Comparison of ENCODE assay signal across 9 cellular contexts in the genomic region with DNA sequence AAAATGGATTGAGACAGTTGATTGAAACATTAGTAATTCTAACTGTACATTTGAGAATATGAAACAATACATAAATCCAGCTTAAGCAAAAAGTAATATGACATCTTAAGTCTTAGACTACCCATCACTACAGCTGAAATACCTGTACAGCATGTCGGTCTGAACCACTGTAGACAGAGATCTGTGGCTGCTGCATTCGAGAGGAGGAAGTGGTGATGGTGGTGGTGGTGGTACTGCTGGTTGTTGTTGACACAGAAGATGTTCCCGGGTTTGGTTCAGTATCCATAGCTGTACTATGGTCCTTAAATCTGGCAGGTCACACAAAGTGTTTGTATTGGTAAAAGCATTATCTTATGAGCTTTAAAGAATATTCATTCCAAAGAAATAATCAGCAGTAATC. TPM values are rescaled to one million over a fixed set of nuclear protein-coding genes. Genes with fewer than 3 reads are reported as not detected.
DNase-seq lines count a peak whose midpoint lies in the region; ATAC-seq and TF ChIP-seq lines count a peak whose summit lies in the region.
"Had no signal": no experiment of that assay in that cellular context is flagged by ENCODE, and none has a peak within 500 bp of the region (broad histone marks: within the 10 kb centered on the region; RNA-seq: fewer than 3 reads in every experiment).

No MANE protein-coding gene starts in this region.

- H3K27ac Mint-ChIP-seq in CD4-positive, CD25-positive, alpha-beta regulatory T cell, result peak overlapping the region; percentile 44 to 76 (median 67)
- H3K27ac Mint-ChIP-seq in neural crest cell (ENCODE audit: unreplicated experiment), result no peak overlapping the region

- peak overlapping the region; percentile 79 to 99 (median 91) for H3K4me3 Mint-ChIP-seq in CD4-positive, CD25-positive, alpha-beta regulatory T cell
- peak overlapping the region; percentile 68 for H3K4me3 Mint-ChIP-seq in neural crest cell

- peaks cover 0 to 2% (median 0%) of the 10 kb centered on the region in 7 donors for H3K9me3 Mint-ChIP-seq in CD4-positive, CD25-positive, alpha-beta regulatory T cell
- no peaks in the 10 kb centered on the region for H3K9me3 Mint-ChIP-seq in neural crest cell

- peaks cover 27 to 54% (median 43%) of the 10 kb centered on the region in 4 donors for H3K4me1 Mint-ChIP-seq in CD4-positive, CD25-positive, alpha-beta regulatory T cell
- peaks cover 27% of the 10 kb centered on the region for H3K4me1 Mint-ChIP-seq in neural crest cell

- H3K4me1 ChIP-seq in CD4-positive, CD25-positive, alpha-beta regulatory T cell (ENCODE audit: control insufficient read depth, insufficient read depth, low read length, poor library complexity, severe bottlenecking), result peaks cover 67% of the 10 kb centered on the region

- peak; percentile 67 to 68 for ATAC-seq in CD4-positive, CD25-positive, alpha-beta regulatory T cell (ENCODE audit: low read depth in 2 of 2)
- peak; percentile 35 for ATAC-seq in HG02885 (IDR thresholded peaks at IDR 0.05; ENCODE audit: poor library complexity, unreplicated experiment)
- ATAC-seq in HG03045 (IDR thresholded peaks at IDR 0.05; ENCODE audit: unreplicated experiment), result no peak
- no peak for ATAC-seq in HG02840 (IDR thresholded peaks at IDR 0.05; ENCODE audit: low FRiP score, unreplicated experiment)
- ATAC-seq: left lung had no signal

- peaks cover 4% of the 10 kb centered on the region for H3K27me3 Mint-ChIP-seq in CD4-positive, CD25-positive, alpha-beta regulatory T cell
- H3K27me3 Mint-ChIP-seq in neural crest cell (ENCODE audit: low read depth), result no peaks in the 10 kb centered on the region

- no peaks in the 10 kb centered on the region for H3K27me3 ChIP-seq in CD4-positive, CD25-positive, alpha-beta regulatory T cell (ENCODE audit: control insufficient read depth, insufficient read depth, low read length)
- H3K27me3 ChIP-seq: left lung had no signal

- H3K9me3 ChIP-seq in CD4-positive, CD25-positive, alpha-beta regulatory T cell (ENCODE audit: control insufficient read depth in 2 of 2, low read length in 2 of 2), result no peaks in the 10 kb centered on the region
- H3K9me3 ChIP-seq: left lung had no signal

- H3K36me3 ChIP-seq in CD4-positive, CD25-positive, alpha-beta regulatory T cell (ENCODE audit: control insufficient read depth, insufficient read depth, low read length), result peaks cover 40% of the 10 kb centered on the region

- peak overlapping the region; percentile 98 for H3K27ac ChIP-seq in CD4-positive, CD25-positive, alpha-beta regulatory T cell (ENCODE audit: insufficient read depth, low read length, poor library complexity, severe bottlenecking)

- peaks cover 33% of the 10 kb centered on the region for H3K36me3 Mint-ChIP-seq in CD4-positive, CD25-positive, alpha-beta regulatory T cell
- peaks cover 16% of the 10 kb centered on the region for H3K36me3 Mint-ChIP-seq in neural crest cell (ENCODE audit: low read depth)

- no peak for TF ChIP-seq CTCF in neural crest cell (conservative IDR thresholded peaks at IDR 0.05)

- H3K4me3 ChIP-seq in CD4-positive, CD25-positive, alpha-beta regulatory T cell (ENCODE audit: low read depth, low read length), result peak overlapping the region; percentile 96

- peak; percentile 34 to 86 (median 71) for DNase-seq in CD4-positive, CD25-positive, alpha-beta regulatory T cell
- DNase-seq in activated T-cell treated with anti-CD3 and anti-CD28 coated beads, Interleukin-2, amount 50 U/mL, for 1 hour, result peak; percentile 31
- DNase-seq in neural crest cell (ENCODE audit: low read depth, low spot score) (no peak), RKO (ENCODE audit: low spot score) (no peak), OCI-M2 (lab: John Stamatoyannopoulos, UW; ENCODE audit: unreplicated experiment) (no peak)
- DNase-seq: left lung had no signal

RNA-seq across cellular contexts. Expression of gene PHC3, which starts 2.9 kb away (rescaled TPM):
- 177 TPM for total RNA-seq in CD4-positive, CD25-positive, alpha-beta regulatory T cell
- 10 to 100 TPM; 38.5 to 50.1 (median 42.7) TPM for polyA plus RNA-seq in CD4-positive, CD25-positive, alpha-beta regulatory T cell
- total RNA-seq in neural crest cell, result 35.2 and 37.1 TPM in 2 replicates

RNA-seq across cellular contexts. Expression of gene PRKCI, which starts 43.6 kb away (rescaled TPM):
- 20.8 TPM for total RNA-seq in CD4-positive, CD25-positive, alpha-beta regulatory T cell
- 10 to 100 TPM; 14.1 to 18.6 (median 18.2) TPM for polyA plus RNA-seq in CD4-positive, CD25-positive, alpha-beta regulatory T cell
- 33.4 and 40.9 TPM in 2 replicates for total RNA-seq in neural crest cell

Comparison
In these comparisons a context has a peak if more than half of its experiments do, and no peak if none do; other contexts are left out.
1. ATAC-seq: peak in CD4-positive, CD25-positive, alpha-beta regulatory T cell (2 of 2) and HG02885 (single experiment); none in HG03045 (single experiment) and HG02840 (single experiment).
2. DNase-seq: peak in CD4-positive, CD25-positive, alpha-beta regulatory T cell (3 of 3) and activated T-cell treated with anti-CD3 and anti-CD28 coated beads, Interleukin-2, amount 50 U/mL, for 1 hour (single experiment); none in neural crest cell (single experiment), RKO (single experiment) and OCI-M2 (single experiment).